In genomic region chr1:94225845-94226244, GRCh38 we compare ENCODE assay signal across 23 cellular contexts. TPM values are rescaled to one million over a fixed set of nuclear protein-coding genes. Genes with fewer than 3 reads are reported as not detected.
A peak's percentile ranks its signal among the peaks of the same experiment; 100 is the strongest.
DNase-seq lines count a peak whose midpoint lies in the region; ATAC-seq and TF ChIP-seq lines count a peak whose summit lies in the region.
"Had no signal": no experiment of that assay in that cellular context is flagged by ENCODE, and none has a peak within 500 bp of the region (broad histone marks: within the 10 kb centered on the region; RNA-seq: fewer than 3 reads in every experiment).

No MANE protein-coding gene starts in this region.

- H3K27me3 Mint-ChIP-seq in CD8-positive, alpha-beta T cell (ENCODE audit: low read depth), result peaks cover 3% of the 10 kb centered on the region

- no peak overlapping the region for H2AFZ ChIP-seq in osteoblast (ENCODE audit: low read length)

- peak overlapping the region; percentile 6 for H3K27ac ChIP-seq in left ventricle myocardium inferior (replicated peaks)
- H3K27ac ChIP-seq in right atrium auricular region, result peak overlapping the region in 1 of 2 donors; percentile 1
- H3K27ac ChIP-seq in RWPE2 (ENCODE audit: poor library complexity, severe bottlenecking), result peak overlapping the region; percentile 33
- peak overlapping the region; percentile 27 for H3K27ac ChIP-seq in osteoblast (ENCODE audit: low read depth, low read length)
- no peak overlapping the region for H3K27ac ChIP-seq in CD8-positive, alpha-beta T cell (ENCODE audit: low read depth, low read length)
- H3K27ac ChIP-seq: BLaER1, RWPE1, SK-N-MC had no signal

- TF ChIP-seq CTCF in left ventricle myocardium inferior (IDR thresholded peaks at IDR 0.05; ENCODE audit: borderline replicate concordance) (no peak), right atrium auricular region (IDR thresholded peaks at IDR 0.05) (no peak), RWPE2 (IDR thresholded peaks at IDR 0.05; ENCODE audit: poor library complexity, severe bottlenecking) (no peak), osteoblast (IDR thresholded peaks at IDR 0.05; ENCODE audit: extremely low read depth, low read depth, low read length) (no peak)
- no peak for TF ChIP-seq CTCF in CD8-positive, alpha-beta T cell (IDR thresholded peaks at IDR 0.05)

- H3K9me3 ChIP-seq in left ventricle myocardium inferior (replicated peaks) (no peaks in the 10 kb centered on the region), right atrium auricular region (no peaks in the 10 kb centered on the region), RWPE2 (ENCODE audit: severe bottlenecking) (no peaks in the 10 kb centered on the region), osteoblast (ENCODE audit: low read depth, low read length) (no peaks in the 10 kb centered on the region)
- no peaks in the 10 kb centered on the region for H3K9me3 ChIP-seq in CD8-positive, alpha-beta T cell (ENCODE audit: low read length)
- H3K9me3 ChIP-seq: BLaER1 had no signal

- peaks cover 91% of the 10 kb centered on the region for H3K79me2 ChIP-seq in osteoblast (ENCODE audit: insufficient read depth, low read length)

- no peaks in the 10 kb centered on the region for H3K4me1 Mint-ChIP-seq in CD8-positive, alpha-beta T cell (ENCODE audit: low read depth)
- H3K4me1 Mint-ChIP-seq: CD4-positive, CD25-positive, alpha-beta regulatory T cell had no signal

- no peaks in the 10 kb centered on the region for H3K9me3 Mint-ChIP-seq in CD8-positive, alpha-beta T cell

- H3K4me2 ChIP-seq in osteoblast (ENCODE audit: insufficient read depth, low read length), result no peak overlapping the region
- H3K4me2 ChIP-seq: BLaER1 had no signal

- no peak overlapping the region for H3K4me3 Mint-ChIP-seq in CD8-positive, alpha-beta T cell
- H3K4me3 Mint-ChIP-seq: CD4-positive, CD25-positive, alpha-beta regulatory T cell had no signal

- peaks cover 12% of the 10 kb centered on the region for H4K20me1 ChIP-seq in osteoblast (ENCODE audit: insufficient read depth, low read length)

- no peaks in the 10 kb centered on the region for H3K36me3 Mint-ChIP-seq in CD8-positive, alpha-beta T cell
- H3K36me3 Mint-ChIP-seq: CD4-positive, CD25-positive, alpha-beta regulatory T cell had no signal

- no peak for DNase-seq in left ventricle myocardium inferior
- no peak for DNase-seq in right atrium auricular region (ENCODE audit: low spot score)
- DNase-seq in RWPE2 (ENCODE audit: low spot score), result no peak
- no peak for DNase-seq in osteoblast (ENCODE audit: insufficient read length, low spot score, missing footprints)
- no peak for DNase-seq in GM03348 (ENCODE audit: low spot score)
- DNase-seq in CD8-positive, alpha-beta T cell, result no peak
- DNase-seq in stimulated activated naive CD4-positive, alpha-beta T cell (lab: John Stamatoyannopoulos, UW), result no peak
- DNase-seq: CD4-positive, CD25-positive, alpha-beta regulatory T cell; HCEC 1CT; NCI-H1092; NCI-H1417 treated with DMSO at 0.1 percent for 48 hours; NCI-H1694 treated with DMSO at 0.1 percent for 48 hours; NCI-H2107; NCI-H524; NCI-H748 treated with DMSO at 0.1 percent for 48 hours; NK-92 treated with Interleukin-12 subunit alpha and Interleukin-12 subunit beta, amount 100 ng/mL, for 24 hours; PC-3; SHP77 treated with DMSO at 0.1 percent for 48 hours had no signal

- CTCF ChIA-PET in CD8-positive, alpha-beta T cell (lab: Charles Lee), result no interaction called here

- ATAC-seq in RWPE2 (ENCODE audit: low read depth), result no peak
- no peak for ATAC-seq in CD8-positive, alpha-beta T cell
- no peak for ATAC-seq in GM19324 (IDR thresholded peaks at IDR 0.05; ENCODE audit: low FRiP score, unreplicated experiment)
- ATAC-seq: GM12878, PC-3 had no signal

- H3K27ac Mint-ChIP-seq in CD8-positive, alpha-beta T cell, result no peak overlapping the region

- POLR2A ChIA-PET in CD8-positive, alpha-beta T cell (lab: Charles Lee), result no interaction called here

- peaks cover 91% of the 10 kb centered on the region for H3K4me1 ChIP-seq in left ventricle myocardium inferior
- H3K4me1 ChIP-seq in right atrium auricular region, result peaks cover 0 to 50% of the 10 kb centered on the region in 2 donors
- peaks cover 51% of the 10 kb centered on the region for H3K4me1 ChIP-seq in RWPE2 (ENCODE audit: insufficient read depth, poor library complexity, severe bottlenecking)
- peaks cover 20% of the 10 kb centered on the region for H3K4me1 ChIP-seq in osteoblast (ENCODE audit: insufficient read depth, low read length)
- H3K4me1 ChIP-seq in CD8-positive, alpha-beta T cell (ENCODE audit: insufficient read depth, low read length), result no peaks in the 10 kb centered on the region
- H3K4me1 ChIP-seq: BLaER1 had no signal

- H3K36me3 ChIP-seq in left ventricle myocardium inferior (no peaks in the 10 kb centered on the region), right atrium auricular region (no peaks in the 10 kb centered on the region), RWPE2 (ENCODE audit: low read depth) (peaks cover 96% of the 10 kb centered on the region), osteoblast (ENCODE audit: insufficient read depth, low read length) (peaks cover 4% of the 10 kb centered on the region)
- no peaks in the 10 kb centered on the region for H3K36me3 ChIP-seq in CD8-positive, alpha-beta T cell (ENCODE audit: insufficient read depth, low read length)
- H3K36me3 ChIP-seq: BLaER1 had no signal

- H3K27me3 ChIP-seq in left ventricle myocardium inferior (ENCODE audit: low read depth), result no peaks in the 10 kb centered on the region
- no peaks in the 10 kb centered on the region for H3K27me3 ChIP-seq in right atrium auricular region
- H3K27me3 ChIP-seq in RWPE2 (ENCODE audit: insufficient read depth, poor library complexity, severe bottlenecking), result no peaks in the 10 kb centered on the region
- H3K27me3 ChIP-seq in osteoblast (ENCODE audit: insufficient read depth, low read length), result no peaks in the 10 kb centered on the region
- H3K27me3 ChIP-seq in CD8-positive, alpha-beta T cell (ENCODE audit: insufficient read depth, low read length), result peaks cover 2% of the 10 kb centered on the region
- H3K27me3 ChIP-seq: BLaER1 had no signal

- H3K4me3 ChIP-seq in left ventricle myocardium inferior (no peak overlapping the region), right atrium auricular region (no peak overlapping the region), RWPE2 (ENCODE audit: severe bottlenecking) (no peak overlapping the region), osteoblast (ENCODE audit: insufficient read depth, low read length) (no peak overlapping the region)
- no peak overlapping the region for H3K4me3 ChIP-seq in CD8-positive, alpha-beta T cell (ENCODE audit: low read depth, low read length)
- H3K4me3 ChIP-seq: BLaER1, GM12878, SK-N-MC had no signal

- intact Hi-C loops in left ventricle myocardium inferior (cut with micrococcal nuclease), result no loop called here
- intact Hi-C loops in CD8-positive, alpha-beta T cell (cut with DNase I, micrococcal nuclease), result no loop called here

RNA-seq across cellular contexts. Expression of gene ARHGAP29, which starts 11.5 kb away (rescaled TPM):
- total RNA-seq in left ventricle myocardium inferior (26.5 TPM), right atrium auricular region (10 to 100 TPM; 25.8 to 29.9 TPM), osteoblast (13.3 and 17.0 TPM in 2 replicates)
- not detected for total RNA-seq in CD8-positive, alpha-beta T cell
- total RNA-seq: CD4-positive, CD25-positive, alpha-beta regulatory T cell had no signal

Comparison
In these comparisons a context has a peak if more than half of its experiments do, and no peak if none do; other contexts are left out.
1. RNA of gene ARHGAP29, which starts 11.5 kb away (total RNA-seq): 25.8 to 29.9 TPM in right atrium auricular region, 26.5 TPM in left ventricle myocardium inferior (single experiment) and 13.3 to 17.0 TPM in osteoblast; not detected in CD8-positive, alpha-beta T cell; every median in the first group is over 10 times any median in the second.